Comparison of ENCODE assay signal across 8 cellular contexts in genomic region chr17:17900615-17901520, GRCh38.
DNase-seq lines count a peak whose midpoint lies in the region; ATAC-seq, FAIRE-seq and TF ChIP-seq lines count a peak whose summit lies in the region.

No MANE protein-coding gene starts in this region.

- no peak overlapping the region for H3K4me2 ChIP-seq in H9 (ENCODE audit: insufficient read depth, insufficient read length, low read length)

- H3K4me1 Mint-ChIP-seq in natural killer cell treated with Interleukin-12 subunit alpha and Interleukin-12 subunit beta and Interleukin-15 and Interleukin-18, amount 100 ng/mL, for 72 hours (ENCODE audit: low read depth in 2 of 2): no peaks in the 10 kb centered on the region
- H3K4me1 Mint-ChIP-seq in H9: peaks cover 3 to 12% of the 10 kb centered on the region in 2 experiments; a peak in 3 of 4 replicates

- H3K27me3 ChIP-seq in esophagus squamous epithelium: no peaks in the 10 kb centered on the region
- no peaks in the 10 kb centered on the region for H3K27me3 ChIP-seq in pancreas
- no peaks in the 10 kb centered on the region for H3K27me3 ChIP-seq in H9 (ENCODE audit: insufficient read depth, low read length)

- WGBS in esophagus squamous epithelium, 2 donors: 9 to 27% methylated on average over 6 to 7 of the region's 7 CpGs
- 33 to 34% methylated on average over 7 of the region's 7 CpGs for WGBS in pancreas, 2 donors
- no CpG with 5 or more reads among the region's 7 CpGs for WGBS in H9 (ENCODE audit: extremely low coverage, insufficient read length, low lambda C conversion rate)

- TF ChIP-seq CTCF in esophagus squamous epithelium (IDR thresholded peaks at IDR 0.05): no peak
- no peak for TF ChIP-seq CTCF in pancreas (IDR thresholded peaks at IDR 0.05)
- no peak for TF ChIP-seq CTCF in H9 (conservative IDR thresholded peaks at IDR 0.05)

- no peaks in the 10 kb centered on the region for H3K23me2 ChIP-seq in H9 (ENCODE audit: insufficient read length, low read depth, low read length, poor library complexity, severe bottlenecking)

- H3K9me3 ChIP-seq in esophagus squamous epithelium (no peaks in the 10 kb centered on the region), pancreas (no peaks in the 10 kb centered on the region), H9 (ENCODE audit: control insufficient read depth, low read depth, low read length) (no peaks in the 10 kb centered on the region)

- no peak overlapping the region for H3K14ac ChIP-seq in H9 (ENCODE audit: insufficient read depth, low read length)

- no peak overlapping the region for H2AK5ac ChIP-seq in H9 (ENCODE audit: insufficient read length, low read length)

- H3K4me3 Mint-ChIP-seq in natural killer cell treated with Interleukin-12 subunit alpha and Interleukin-12 subunit beta and Interleukin-15 and Interleukin-18, amount 100 ng/mL, for 72 hours: no peak overlapping the region
- H3K4me3 Mint-ChIP-seq in H9: no peak overlapping the region

- no peak overlapping the region for H2BK12ac ChIP-seq in H9 (ENCODE audit: insufficient read length, low read depth, low read length)

- no peak overlapping the region for H4K8ac ChIP-seq in H9 (replicated peaks; ENCODE audit: insufficient read length, low read depth, low read length)

- H3K4me3 ChIP-seq in esophagus squamous epithelium: no peak overlapping the region
- no peak overlapping the region for H3K4me3 ChIP-seq in pancreas

- no peak overlapping the region for H4K5ac ChIP-seq in H9 (ENCODE audit: insufficient read length, low read depth, low read length)

- no peak overlapping the region for H3K23ac ChIP-seq in H9 (ENCODE audit: insufficient read length, low read depth, low read length)

- no peaks in the 10 kb centered on the region for H3K79me2 ChIP-seq in H9 (ENCODE audit: insufficient read depth, low read length)

- H3K27ac Mint-ChIP-seq in natural killer cell treated with Interleukin-12 subunit alpha and Interleukin-12 subunit beta and Interleukin-15 and Interleukin-18, amount 100 ng/mL, for 72 hours: no peak overlapping the region
- H3K27ac Mint-ChIP-seq in H9: no peak overlapping the region; a peak in 1 of 7 replicates

- DNase-seq in ELR (ENCODE audit: low read depth) (peak; percentile 93), RPMI8226 (peak; percentile 92), esophagus squamous epithelium (lab: John Stamatoyannopoulos, UW) (no peak), pancreas (peak in 4 of 6 donors; percentile 50 to 74 (median 62)), H9 (no peak), NCI-H128 (lab: John Stamatoyannopoulos, UW; ENCODE audit: unreplicated experiment) (no peak)
- no peak for DNase-seq in natural killer cell treated with Interleukin-12 subunit alpha and Interleukin-12 subunit beta and Interleukin-15 and Interleukin-18, amount 100 ng/mL, for 72 hours (ENCODE audit: low spot score)

- no peak overlapping the region for H2BK5ac ChIP-seq in H9 (ENCODE audit: insufficient read length, low read length)

- TF ChIP-seq POLR2A in esophagus squamous epithelium (IDR thresholded peaks at IDR 0.05): no peak

- peaks cover 9 to 81% (median 21%) of the 10 kb centered on the region in 3 donors for H3K36me3 ChIP-seq in esophagus squamous epithelium
- H3K36me3 ChIP-seq in pancreas: no peaks in the 10 kb centered on the region

- no peaks in the 10 kb centered on the region for H3K9me3 Mint-ChIP-seq in natural killer cell treated with Interleukin-12 subunit alpha and Interleukin-12 subunit beta and Interleukin-15 and Interleukin-18, amount 100 ng/mL, for 72 hours
- no peaks in the 10 kb centered on the region for H3K9me3 Mint-ChIP-seq in H9

- H3K79me1 ChIP-seq in H9 (ENCODE audit: insufficient read depth, low read depth, low read length, poor library complexity, severe bottlenecking): no peaks in the 10 kb centered on the region

- intact Hi-C loops in esophagus squamous epithelium (cut with DNase I) (no loop called here), pancreas (cut with DNase I) (no loop called here)

- no peak overlapping the region for H3K9ac ChIP-seq in H9 (ENCODE audit: extremely low read depth, insufficient read length, low read length)

- H3K4me1 ChIP-seq in esophagus squamous epithelium (peaks cover 11 to 37% (median 23%) of the 10 kb centered on the region in 3 donors), pancreas (peaks cover 0 to 5% (median 0%) of the 10 kb centered on the region in 3 donors), H9 (ENCODE audit: insufficient read depth, low read length) (no peaks in the 10 kb centered on the region; the same call in 1 of the 2 replicates)

- no peak overlapping the region for H3K18ac ChIP-seq in H9 (ENCODE audit: insufficient read length, low read depth, low read length)

- H3K27me3 Mint-ChIP-seq in natural killer cell treated with Interleukin-12 subunit alpha and Interleukin-12 subunit beta and Interleukin-15 and Interleukin-18, amount 100 ng/mL, for 72 hours: no peaks in the 10 kb centered on the region
- H3K27me3 Mint-ChIP-seq in H9 (ENCODE audit: low read depth): no peaks in the 10 kb centered on the region

- no peak overlapping the region for H3K56ac ChIP-seq in H9 (ENCODE audit: insufficient read length, low read depth, low read length)

- no peak overlapping the region for H3T11ph ChIP-seq in H9 (ENCODE audit: low read length)

- no peak overlapping the region for H2AFZ ChIP-seq in H9 (ENCODE audit: low read length)

- H3K27ac ChIP-seq in esophagus squamous epithelium (peak overlapping the region; percentile 35 to 83 (median 71)), pancreas (peak overlapping the region in 1 of 4 donors; percentile 44), H9 (ENCODE audit: insufficient read length, low read depth, low read length) (no peak overlapping the region)

- no peak overlapping the region for H3K4ac ChIP-seq in H9 (ENCODE audit: low read depth, low read length)

- no peak overlapping the region for H2BK15ac ChIP-seq in H9 (ENCODE audit: low read depth, low read length)

- H2BK120ac ChIP-seq in H9 (ENCODE audit: low read depth, low read length, poor library complexity, severe bottlenecking): no peak overlapping the region

- no peaks in the 10 kb centered on the region for H4K20me1 ChIP-seq in H9 (ENCODE audit: control insufficient read depth, insufficient read depth, insufficient read length)

- no peaks in the 10 kb centered on the region for H3K36me3 Mint-ChIP-seq in natural killer cell treated with Interleukin-12 subunit alpha and Interleukin-12 subunit beta and Interleukin-15 and Interleukin-18, amount 100 ng/mL, for 72 hours
- no peaks in the 10 kb centered on the region for H3K36me3 Mint-ChIP-seq in H9 (ENCODE audit: insufficient read depth in 1 of 3, low read depth in 3 of 3)

- H2BK20ac ChIP-seq in H9 (ENCODE audit: low read depth, low read length, poor library complexity, severe bottlenecking): no peak overlapping the region

- peak; percentile 72 to 93 (median 90) for ATAC-seq in pancreas
- no peak for ATAC-seq in natural killer cell treated with Interleukin-12 subunit alpha and Interleukin-12 subunit beta and Interleukin-15 and Interleukin-18, amount 100 ng/mL, for 72 hours
- no peak for ATAC-seq in GM18861 (IDR thresholded peaks at IDR 0.05; ENCODE audit: unreplicated experiment)

- no peak overlapping the region for H4K91ac ChIP-seq in H9 (ENCODE audit: insufficient read length, low read depth, low read length)

- no peak for FAIRE-seq in pancreas (lab: Jason Lieb, UNC)

Comparison
In these comparisons a context has a peak if more than half of its experiments do, and no peak if none do; other contexts are left out.
1. DNase-seq: peak in ELR (single experiment), RPMI8226 (single experiment) and pancreas (4 of 6); none in esophagus squamous epithelium (single experiment), natural killer cell treated with Interleukin-12 subunit alpha and Interleukin-12 subunit beta and Interleukin-15 and Interleukin-18, amount 100 ng/mL, for 72 hours (single experiment), H9 (single experiment) and NCI-H128 (single experiment).
2. ATAC-seq: peak in pancreas (4 of 4); none in natural killer cell treated with Interleukin-12 subunit alpha and Interleukin-12 subunit beta and Interleukin-15 and Interleukin-18, amount 100 ng/mL, for 72 hours (0 of 2) and GM18861 (single experiment).